17 cellular contexts compared by ENCODE assay signal in the genomic region with DNA sequence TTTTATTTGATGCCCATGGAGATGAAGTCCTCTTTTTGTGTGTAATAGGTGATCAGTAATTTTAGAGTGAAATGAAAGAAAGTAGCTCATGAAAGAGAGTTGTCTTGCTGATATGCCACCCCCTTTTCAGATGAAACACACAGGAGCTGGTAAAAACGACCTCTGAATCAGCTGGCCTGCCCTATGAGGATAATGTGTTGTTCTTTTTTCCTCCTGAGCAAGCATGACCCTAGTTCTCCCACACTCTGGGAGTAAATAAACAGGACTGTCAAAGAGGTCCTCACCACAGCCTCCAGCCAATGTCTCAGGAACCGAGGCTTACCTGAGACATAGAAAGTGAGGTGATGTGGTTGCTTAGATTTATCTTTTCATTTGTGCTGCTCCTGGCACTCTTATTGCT. TPM values are rescaled to one million over a fixed set of nuclear protein-coding genes. Genes with fewer than 3 reads are reported as not detected.
DNase-seq lines count a peak whose midpoint lies in the region; ATAC-seq and TF ChIP-seq lines count a peak whose summit lies in the region.
"Had no signal": no experiment of that assay in that cellular context is flagged by ENCODE, and none has a peak within 500 bp of the region (broad histone marks: within the 10 kb centered on the region; RNA-seq: fewer than 3 reads in every experiment).

No MANE protein-coding gene starts in this region.

- H3K36me3 Mint-ChIP-seq in endothelial cell (ENCODE audit: low read depth, unreplicated experiment) (no peaks in the 10 kb centered on the region), glutamatergic neuron (ENCODE audit: unreplicated experiment) (no peaks in the 10 kb centered on the region)
- H3K36me3 Mint-ChIP-seq: CD14-positive monocyte; CD8-positive, alpha-beta T cell had no signal

- no peak overlapping the region for H4K91ac ChIP-seq in neuronal stem cell (ENCODE audit: low read depth, low read length, poor library complexity)

- peak overlapping the region; percentile 34 for H3K27ac Mint-ChIP-seq in endothelial cell (ENCODE audit: unreplicated experiment)
- no peak overlapping the region for H3K27ac Mint-ChIP-seq in glutamatergic neuron (ENCODE audit: unreplicated experiment)
- H3K27ac Mint-ChIP-seq: CD14-positive monocyte; CD8-positive, alpha-beta T cell had no signal

- H3K36me3 ChIP-seq in liver (ENCODE audit: control insufficient read depth in 4 of 4, insufficient read depth in 3 of 4, low read depth in 1 of 4, low read length in 3 of 4) (no peaks in the 10 kb centered on the region), neuronal stem cell (replicated peaks in 1 of 2; ENCODE audit: control insufficient read depth in 2 of 2, insufficient read depth in 2 of 2, low read length in 2 of 2) (no peaks in the 10 kb centered on the region)

- H2BK12ac ChIP-seq in neuronal stem cell (ENCODE audit: low read length): no peak overlapping the region

- no peak overlapping the region for H2BK5ac ChIP-seq in neuronal stem cell (ENCODE audit: low read length)

- H2BK15ac ChIP-seq in neuronal stem cell (ENCODE audit: low read length): no peak overlapping the region

- no peak overlapping the region for H4K8ac ChIP-seq in neuronal stem cell (ENCODE audit: low read depth, low read length)

- no peak overlapping the region for H3K4me2 ChIP-seq in neuronal stem cell (ENCODE audit: insufficient read depth, low read length, poor library complexity, severe bottlenecking)

- TF ChIP-seq CTCF in endothelial cell (IDR thresholded peaks at IDR 0.05; ENCODE audit: unreplicated experiment) (no peak), liver (IDR thresholded peaks at IDR 0.05; ENCODE audit: low read depth, low read length, missing input control) (no peak), glutamatergic neuron (IDR thresholded peaks at IDR 0.05; ENCODE audit: partially characterized antibody, unreplicated experiment) (no peak)

- H3K14ac ChIP-seq in neuronal stem cell (ENCODE audit: low read length): no peak overlapping the region

- intact Hi-C loops in sciatic nerve (cut with DNase I): no loop called here

- H3K4me1 ChIP-seq in liver (ENCODE audit: control insufficient read depth in 4 of 4, insufficient read depth in 4 of 4, low read length in 3 of 4) (peaks cover 0 to 25% (median 11%) of the 10 kb centered on the region in 4 donors), neuronal stem cell (ENCODE audit: control insufficient read depth in 2 of 2, insufficient read depth in 1 of 2, low read depth in 1 of 2, low read length in 2 of 2) (peaks cover 13 to 16% of the 10 kb centered on the region in 2 donors)

- H3K4me3 Mint-ChIP-seq in endothelial cell (ENCODE audit: unreplicated experiment) (no peak overlapping the region), glutamatergic neuron (ENCODE audit: unreplicated experiment) (no peak overlapping the region)
- H3K4me3 Mint-ChIP-seq: CD14-positive monocyte; CD8-positive, alpha-beta T cell had no signal

- no peak overlapping the region for H2BK120ac ChIP-seq in neuronal stem cell (ENCODE audit: low read depth, low read length)

- H3K4me1 Mint-ChIP-seq in endothelial cell (ENCODE audit: unreplicated experiment): peaks cover 54% of the 10 kb centered on the region
- peaks cover 4% of the 10 kb centered on the region for H3K4me1 Mint-ChIP-seq in glutamatergic neuron (ENCODE audit: low read depth, unreplicated experiment)
- H3K4me1 Mint-ChIP-seq: CD14-positive monocyte had no signal

- H3K9me3 Mint-ChIP-seq in endothelial cell (ENCODE audit: unreplicated experiment) (no peaks in the 10 kb centered on the region), glutamatergic neuron (ENCODE audit: unreplicated experiment) (peaks cover 3% of the 10 kb centered on the region)
- H3K9me3 Mint-ChIP-seq: CD8-positive, alpha-beta T cell had no signal

- ATAC-seq in sciatic nerve (no peak), GM19452 (IDR thresholded peaks at IDR 0.05; ENCODE audit: unreplicated experiment) (no peak)
- ATAC-seq: CD8-positive, alpha-beta T cell; HCT116 had no signal

- TF ChIP-seq RAD21 in liver (IDR thresholded peaks at IDR 0.05): no peak

- in situ Hi-C loops in Caki2 (cut with HindIII; ENCODE audit: low pct_unique_long_range_greater_than_20kb, low sequenced_read_pairs): no loop called here

- no peak overlapping the region for H3K23ac ChIP-seq in neuronal stem cell (ENCODE audit: low read depth, low read length, poor library complexity)

- peak overlapping the region in 1 of 2 donors; percentile 80 for H3K9ac ChIP-seq in liver (ENCODE audit: low read depth in 1 of 2, low read length in 2 of 2)
- H3K9ac ChIP-seq in neuronal stem cell (ENCODE audit: low read depth, low read length, poor library complexity): no peak overlapping the region

- H3K27me3 ChIP-seq in liver (ENCODE audit: control insufficient read depth in 4 of 4, insufficient read depth in 4 of 4, low read length in 3 of 4): no peaks in the 10 kb centered on the region
- H3K27me3 ChIP-seq in neuronal stem cell (ENCODE audit: control insufficient read depth in 3 of 3, insufficient read depth in 3 of 3, low read depth in 1 of 3, low read length in 3 of 3): peaks cover 0 to 10% (median 0%) of the 10 kb centered on the region in 3 experiments

- DNase-seq in Caki2 (ENCODE audit: low read depth): peak; percentile 52
- DNase-seq in endothelial cell (ENCODE audit: low spot score): no peak
- no peak for DNase-seq in neuronal stem cell (ENCODE audit: low spot score)
- no peak for DNase-seq in sciatic nerve (ENCODE audit: low spot score)
- no peak for DNase-seq in GM03348 (ENCODE audit: low spot score)
- no peak for DNase-seq in glutamatergic neuron
- DNase-seq: CD8-positive, alpha-beta T cell; COR-L47; DMS53; GF-D8 had no signal

- H2AFZ ChIP-seq in neuronal stem cell (ENCODE audit: low read length): peak overlapping the region; percentile 76

- H3K27me3 Mint-ChIP-seq in endothelial cell (ENCODE audit: unreplicated experiment): peaks cover 3% of the 10 kb centered on the region
- peaks cover 2% of the 10 kb centered on the region for H3K27me3 Mint-ChIP-seq in glutamatergic neuron (ENCODE audit: unreplicated experiment)

- no peak overlapping the region for H3K4me3 ChIP-seq in liver (ENCODE audit: low read depth in 1 of 3, low read length in 3 of 3)
- H3K4me3 ChIP-seq in neuronal stem cell (ENCODE audit: low read length in 2 of 2): no peak overlapping the region

- no peak overlapping the region for H2AK5ac ChIP-seq in neuronal stem cell (ENCODE audit: low read depth, low read length)

- 42% methylated on average over 2 of the region's 2 CpGs for WGBS in liver
- no CpG with 5 or more reads among the region's 2 CpGs for WGBS in neuronal stem cell (ENCODE audit: extremely low coverage in 2 of 2, insufficient read length in 2 of 2, insufficient replicate concordance in 1 of 2), 2 donors

- H3K4ac ChIP-seq in neuronal stem cell (ENCODE audit: low read length): no peak overlapping the region

- no peaks in the 10 kb centered on the region for H3K9me3 ChIP-seq in liver (ENCODE audit: control insufficient read depth in 4 of 4, low read length in 3 of 4)
- no peaks in the 10 kb centered on the region for H3K9me3 ChIP-seq in neuronal stem cell (replicated peaks in 1 of 2; ENCODE audit: control insufficient read depth in 2 of 2, insufficient read depth in 1 of 2, low read depth in 1 of 2, low read length in 2 of 2)

- no peak overlapping the region for H3K18ac ChIP-seq in neuronal stem cell (ENCODE audit: low read length)

- H3K27ac ChIP-seq in liver (ENCODE audit: low read depth in 1 of 2, low read length in 2 of 2): peak overlapping the region in 1 of 2 donors; percentile 82
- H3K27ac ChIP-seq in neuronal stem cell (replicated peaks; ENCODE audit: low read length): no peak overlapping the region
- H3K27ac ChIP-seq: 22Rv1 had no signal

- H3K79me1 ChIP-seq in neuronal stem cell (ENCODE audit: low read depth, low read length): no peaks in the 10 kb centered on the region

TF ChIP-seq in liver, 16 proteins besides CTCF, POLR2A, EP300 and RAD21:
- TF ChIP-seq TAF1 (conservative IDR thresholded peaks at IDR 0.05) (no peak), RXRA (IDR thresholded peaks at IDR 0.05) (peak in 1 of 2 donors; percentile 34), FOXA2 (IDR thresholded peaks at IDR 0.05) (peak; percentile 37), HNF4A (conservative IDR thresholded peaks at IDR 0.05) (peak in 1 of 2 donors; percentile 19), JUND (IDR thresholded peaks at IDR 0.05) (no peak)
- TF ChIP-seq, protein P1, sequence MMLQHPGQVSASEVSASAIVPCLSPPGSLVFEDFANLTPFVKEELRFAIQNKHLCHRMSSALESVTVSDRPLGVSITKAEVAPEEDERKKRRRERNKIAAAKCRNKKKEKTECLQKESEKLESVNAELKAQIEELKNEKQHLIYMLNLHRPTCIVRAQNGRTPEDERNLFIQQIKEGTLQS (IDR thresholded peaks at IDR 0.05): no peak
- TF ChIP-seq, protein P2, sequence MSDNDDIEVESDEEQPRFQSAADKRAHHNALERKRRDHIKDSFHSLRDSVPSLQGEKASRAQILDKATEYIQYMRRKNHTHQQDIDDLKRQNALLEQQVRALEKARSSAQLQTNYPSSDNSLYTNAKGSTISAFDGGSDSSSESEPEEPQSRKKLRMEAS (IDR thresholded peaks at IDR 0.05): peak; percentile 28

RNA-seq across cellular contexts. Expression of a gene that starts 29.5 kb away (rescaled TPM):
- not detected in 2 replicates for total RNA-seq in Caki2 (2014; rRNA removed; shearing (Covaris generic); ENCODE audit: low replicate concordance)
- total RNA-seq in endothelial cell (ENCODE audit: unreplicated experiment): not detected
- not detected for total RNA-seq in liver
- polyA plus RNA-seq in liver: not detected
- polyA plus RNA-seq in neuronal stem cell (2013, experiment 1 of 2): not detected
- polyA plus RNA-seq in neuronal stem cell (2013, experiment 2 of 2): not detected
- total RNA-seq in sciatic nerve: not detected
- not detected for total RNA-seq in glutamatergic neuron (ENCODE audit: unreplicated experiment)
- total RNA-seq: A673; CD8-positive, alpha-beta T cell had no signal
- polyA plus RNA-seq: BJ, CD14-positive monocyte had no signal

RNA-seq across cellular contexts. Expression of a gene that starts 39.5 kb away (rescaled TPM):
- not detected in 2 replicates for total RNA-seq in Caki2 (2014; rRNA removed; shearing (Covaris generic); ENCODE audit: low replicate concordance)
- total RNA-seq in endothelial cell (ENCODE audit: unreplicated experiment) (not detected), liver (not detected), sciatic nerve (not detected), glutamatergic neuron (ENCODE audit: unreplicated experiment) (not detected)
- not detected for polyA plus RNA-seq in liver
- not detected for polyA plus RNA-seq in neuronal stem cell (2013, experiment 1 of 2)
- polyA plus RNA-seq in neuronal stem cell (2013, experiment 2 of 2): not detected
- total RNA-seq: A673; CD8-positive, alpha-beta T cell had no signal
- polyA plus RNA-seq: BJ, CD14-positive monocyte had no signal
